Comparison of ENCODE assay signal across 3 cellular contexts in genomic region chr18:4309227-4309626, GRCh38.
TF ChIP-seq lines count a peak whose summit lies in the region.

No MANE protein-coding gene starts in this region.

TF ChIP-seq in A549, 52 proteins besides CTCF, POLR2A, EP300 and RAD21:
- TF ChIP-seq FOSL2 (IDR thresholded peaks at IDR 0.05) (no peak), FOSL2 (CRISPR knock-in tag; IDR thresholded peaks at IDR 0.05) (no peak), MAFK (IDR thresholded peaks at IDR 0.05; ENCODE audit: partially characterized antibody) (peak; percentile 59)

TF ChIP-seq in WTC11, 78 proteins besides CTCF, POLR2A, EP300 and RAD21 (continues in another document):
- TF ChIP-seq OVOL2 (CRISPR knock-in tag; IDR thresholded peaks at IDR 0.05; ENCODE audit: borderline replicate concordance), result no peak
- no peak for TF ChIP-seq RELA (CRISPR knock-in tag; IDR thresholded peaks at IDR 0.05; ENCODE audit: borderline replicate concordance)
- TF ChIP-seq E2F5 (CRISPR knock-in tag; IDR thresholded peaks at IDR 0.05), result no peak
- no peak for TF ChIP-seq ERG (CRISPR knock-in tag; IDR thresholded peaks at IDR 0.05)
- no peak for TF ChIP-seq ZNF138 (CRISPR knock-in tag; conservative IDR thresholded peaks at IDR 0.05)
- no peak for TF ChIP-seq NFATC4 (CRISPR knock-in tag; IDR thresholded peaks at IDR 0.05)
- TF ChIP-seq, protein P1, sequence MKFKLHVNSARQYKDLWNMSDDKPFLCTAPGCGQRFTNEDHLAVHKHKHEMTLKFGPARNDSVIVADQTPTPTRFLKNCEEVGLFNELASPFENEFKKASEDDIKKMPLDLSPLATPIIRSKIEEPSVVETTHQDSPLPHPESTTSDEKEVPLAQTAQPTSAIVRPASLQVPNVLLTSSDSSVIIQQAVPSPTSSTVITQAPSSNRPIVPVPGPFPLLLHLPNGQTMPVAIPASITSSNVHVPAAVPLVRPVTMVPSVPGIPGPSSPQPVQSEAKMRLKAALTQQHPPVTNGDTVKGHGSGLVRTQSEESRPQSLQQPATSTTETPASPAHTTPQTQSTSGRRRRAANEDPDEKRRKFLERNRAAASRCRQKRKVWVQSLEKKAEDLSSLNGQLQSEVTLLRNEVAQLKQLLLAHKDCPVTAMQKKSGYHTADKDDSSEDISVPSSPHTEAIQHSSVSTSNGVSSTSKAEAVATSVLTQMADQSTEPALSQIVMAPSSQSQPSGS (CRISPR knock-in tag; IDR thresholded peaks at IDR 0.05; ENCODE audit: borderline replicate concordance, low read depth), result no peak
- no peak for TF ChIP-seq ETV6 (CRISPR knock-in tag; IDR thresholded peaks at IDR 0.05)
- no peak for TF ChIP-seq ZNF532 (CRISPR knock-in tag; IDR thresholded peaks at IDR 0.05; ENCODE audit: borderline replicate concordance)
- TF ChIP-seq, protein P2, sequence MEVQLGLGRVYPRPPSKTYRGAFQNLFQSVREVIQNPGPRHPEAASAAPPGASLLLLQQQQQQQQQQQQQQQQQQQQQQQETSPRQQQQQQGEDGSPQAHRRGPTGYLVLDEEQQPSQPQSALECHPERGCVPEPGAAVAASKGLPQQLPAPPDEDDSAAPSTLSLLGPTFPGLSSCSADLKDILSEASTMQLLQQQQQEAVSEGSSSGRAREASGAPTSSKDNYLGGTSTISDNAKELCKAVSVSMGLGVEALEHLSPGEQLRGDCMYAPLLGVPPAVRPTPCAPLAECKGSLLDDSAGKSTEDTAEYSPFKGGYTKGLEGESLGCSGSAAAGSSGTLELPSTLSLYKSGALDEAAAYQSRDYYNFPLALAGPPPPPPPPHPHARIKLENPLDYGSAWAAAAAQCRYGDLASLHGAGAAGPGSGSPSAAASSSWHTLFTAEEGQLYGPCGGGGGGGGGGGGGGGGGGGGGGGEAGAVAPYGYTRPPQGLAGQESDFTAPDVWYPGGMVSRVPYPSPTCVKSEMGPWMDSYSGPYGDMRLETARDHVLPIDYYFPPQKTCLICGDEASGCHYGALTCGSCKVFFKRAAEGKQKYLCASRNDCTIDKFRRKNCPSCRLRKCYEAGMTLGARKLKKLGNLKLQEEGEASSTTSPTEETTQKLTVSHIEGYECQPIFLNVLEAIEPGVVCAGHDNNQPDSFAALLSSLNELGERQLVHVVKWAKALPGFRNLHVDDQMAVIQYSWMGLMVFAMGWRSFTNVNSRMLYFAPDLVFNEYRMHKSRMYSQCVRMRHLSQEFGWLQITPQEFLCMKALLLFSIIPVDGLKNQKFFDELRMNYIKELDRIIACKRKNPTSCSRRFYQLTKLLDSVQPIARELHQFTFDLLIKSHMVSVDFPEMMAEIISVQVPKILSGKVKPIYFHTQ (CRISPR knock-in tag; IDR thresholded peaks at IDR 0.05), result no peak
- no peak for TF ChIP-seq SP1 (CRISPR knock-in tag; conservative IDR thresholded peaks at IDR 0.05)
- no peak for TF ChIP-seq MAX (CRISPR knock-in tag; IDR thresholded peaks at IDR 0.05)
- TF ChIP-seq ELF4 (CRISPR knock-in tag; IDR thresholded peaks at IDR 0.05; ENCODE audit: low read depth), result no peak

TF ChIP-seq in H1, 55 proteins besides CTCF, POLR2A, EP300 and RAD21:
- peak; percentile 52 for TF ChIP-seq MAFK (IDR thresholded peaks at IDR 0.05; ENCODE audit: low read depth, low read length)
- no peak for TF ChIP-seq SP1 (IDR thresholded peaks at IDR 0.05; ENCODE audit: low read depth, low read length)
